In the genomic region with DNA sequence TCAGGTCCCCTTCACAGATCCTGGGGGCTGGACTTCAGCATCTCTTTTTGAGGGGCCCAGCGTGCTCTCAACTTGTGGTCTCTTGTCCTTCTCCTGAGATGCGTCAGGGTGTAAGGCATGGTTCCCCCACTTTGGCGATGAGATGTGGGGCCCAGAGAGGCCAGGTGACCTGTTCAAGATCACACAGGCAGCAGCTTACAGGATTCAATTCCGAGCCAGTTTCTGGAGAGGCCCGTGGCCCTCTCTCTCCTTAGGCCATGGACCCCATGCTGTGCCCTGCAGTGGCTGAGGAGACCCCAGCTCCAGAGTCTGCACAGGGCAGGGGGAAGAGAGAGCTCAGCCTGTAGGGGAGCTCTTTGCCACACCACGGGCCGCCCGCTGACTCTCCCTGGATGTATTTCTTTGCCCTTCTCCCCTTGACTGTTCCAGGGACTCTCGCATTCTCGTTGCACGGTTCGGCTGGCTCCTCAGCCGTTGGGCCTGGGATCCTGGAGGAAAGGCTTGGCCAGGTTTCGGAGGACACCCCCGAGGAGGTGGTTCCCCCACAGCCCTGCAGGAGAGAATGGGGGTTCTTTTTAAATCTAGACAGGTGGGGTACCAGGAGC, we compare ENCODE assay signal across 22 cellular contexts. TPM values are rescaled to one million over a fixed set of nuclear protein-coding genes. Genes with fewer than 3 reads are reported as not detected.
"Had no signal": no experiment of that assay in that cellular context is flagged by ENCODE, and none has a peak within 500 bp of the region (broad histone marks: within the 10 kb centered on the region; RNA-seq: fewer than 3 reads in every experiment).

No MANE protein-coding gene starts in this region.

- ATAC-seq: Panc1, PC-3, T-cell had no signal

- H3K27ac ChIP-seq: RWPE1 had no signal

- H3K4me3 Mint-ChIP-seq: IgD-negative memory B cell, T-cell had no signal

- DNase-seq: KBM-7, MV-4-11, NCI-H1048, NCI-H1105, NCI-H1417, NCI-H146, NCI-H1694 treated with DMSO at 0.1 percent for 48 hours, NCI-H1930, NCI-H2081, NCI-H2107, NCI-H2227 treated with DMSO at 0.1 percent for 48 hours, NCI-H524, NCI-H526 treated with DMSO at 0.1 percent for 48 hours, NCI-H748 treated with DMSO at 0.1 percent for 48 hours, PC-3, SHP77, SK-N-SH, SW 1271, T-cell had no signal

- H3K4me1 Mint-ChIP-seq: IgD-negative memory B cell, T-cell had no signal

- H3K4me2 ChIP-seq: SK-N-SH had no signal

- H3K36me3 Mint-ChIP-seq: IgD-negative memory B cell had no signal

- H3K9me3 Mint-ChIP-seq: T-cell had no signal

- H3K9ac ChIP-seq: SK-N-SH had no signal

- H3K9me3 ChIP-seq: SK-N-SH had no signal

- H3K27ac Mint-ChIP-seq: IgD-negative memory B cell, T-cell had no signal

RNA-seq across cellular contexts. Expression of a gene that starts 18.6 kb away (rescaled TPM):
- total RNA-seq: PC-3 had no signal
